ENCODE assay signal across 8 cellular contexts in genomic region chr11:119148855-119149370, GRCh38. TPM values are rescaled to one million over a fixed set of nuclear protein-coding genes. Genes with fewer than 3 reads are reported as not detected.
A peak's percentile ranks its signal among the peaks of the same experiment; 100 is the strongest.
DNase-seq lines count a peak whose midpoint lies in the region; ATAC-seq and TF ChIP-seq lines count a peak whose summit lies in the region.

Gene ABCG4 (plus strand): TSS chr11:119149052. CDS start chr11:119149966, 914 bp downstream.

- no peaks in the 10 kb centered on the region for H3K9me3 ChIP-seq in ovary

- TF ChIP-seq CTCF in foreskin keratinocyte (conservative IDR thresholded peaks at IDR 0.05) (no peak), ovary (IDR thresholded peaks at IDR 0.05) (no peak)

- 0 to 2% (median 0%) methylated on average over 26 to 58 of the region's 58 CpGs for WGBS in ovary, 3 donors

- H3K36me3 ChIP-seq in ovary = no peaks in the 10 kb centered on the region

- H3K27ac ChIP-seq in foreskin keratinocyte (no peak within 1 kb of the TSS), ovary (no peak within 1 kb of the TSS)

- H3K4me1 ChIP-seq in foreskin keratinocyte (peaks cover 3% of the 10 kb centered on the region), ovary (ENCODE audit: insufficient read depth) (peaks cover 6% of the 10 kb centered on the region)

- DNase-seq in AG08396 (ENCODE audit: low spot score) = peak; percentile 59
- DNase-seq in activated CD8-positive, alpha-beta memory T cell treated with anti-CD3 and anti-CD28 coated beads, Interleukin-2, amount 50 U/mL, for 48 hours = peak; percentile 69
- no peak for DNase-seq in foreskin keratinocyte
- no peak for DNase-seq in ovary
- no peak for DNase-seq in HK-2 (ENCODE audit: unreplicated experiment)
- no peak for DNase-seq in NK-92 treated with Interleukin-12 subunit alpha and Interleukin-12 subunit beta, amount 100 ng/mL, for 24 hours (lab: John Stamatoyannopoulos, UW)

- H3K27me3 ChIP-seq in foreskin keratinocyte (peaks cover 61% of the 10 kb centered on the region), ovary (no peaks in the 10 kb centered on the region)

- peak; percentile 34 for ATAC-seq in HG02798 (IDR thresholded peaks at IDR 0.05; ENCODE audit: poor library complexity, unreplicated experiment)
- ATAC-seq in foreskin keratinocyte = peak; percentile 29
- no peak for ATAC-seq in GM19397 (IDR thresholded peaks at IDR 0.05; ENCODE audit: unreplicated experiment)

- no peak for TF ChIP-seq EP300 in ovary (IDR thresholded peaks at IDR 0.05)

- intact Hi-C loops in ovary (cut with DNase I) = no loop called here

- H3K4me3 ChIP-seq in ovary = peak within 1 kb of the TSS; percentile 40

- no peak for TF ChIP-seq POLR2A in ovary (IDR thresholded peaks at IDR 0.05)

RNA-seq across cellular contexts. Expression of gene ABCG4, which starts in this region (rescaled TPM):
- total RNA-seq in foreskin keratinocyte (0.46 and 0.51 TPM in 2 replicates), ovary (under 1 TPM in 4 of 7 donors, not detected in 3; 0.10 to 0.80 (median 0.32) TPM)
- polyA plus RNA-seq in foreskin keratinocyte (0.27 and 0.34 TPM in 2 replicates), ovary (1 to 10 TPM in 1 of 2 donors, under 1 TPM in 1; 0.06 to 1.3 TPM)

Comparison
In these comparisons a context has a peak if more than half of its experiments do, and no peak if none do; other contexts are left out.
1. Peak in ATAC-seq in foreskin keratinocyte; RNA of the gene not detected or under 1 TPM.
2. DNase-seq: peak in AG08396 (single experiment) and activated CD8-positive, alpha-beta memory T cell treated with anti-CD3 and anti-CD28 coated beads, Interleukin-2, amount 50 U/mL, for 48 hours (single experiment); none in foreskin keratinocyte (0 of 2), ovary (0 of 5), HK-2 (single experiment) and NK-92 treated with Interleukin-12 subunit alpha and Interleukin-12 subunit beta, amount 100 ng/mL, for 24 hours (single experiment).